In the genomic region with DNA sequence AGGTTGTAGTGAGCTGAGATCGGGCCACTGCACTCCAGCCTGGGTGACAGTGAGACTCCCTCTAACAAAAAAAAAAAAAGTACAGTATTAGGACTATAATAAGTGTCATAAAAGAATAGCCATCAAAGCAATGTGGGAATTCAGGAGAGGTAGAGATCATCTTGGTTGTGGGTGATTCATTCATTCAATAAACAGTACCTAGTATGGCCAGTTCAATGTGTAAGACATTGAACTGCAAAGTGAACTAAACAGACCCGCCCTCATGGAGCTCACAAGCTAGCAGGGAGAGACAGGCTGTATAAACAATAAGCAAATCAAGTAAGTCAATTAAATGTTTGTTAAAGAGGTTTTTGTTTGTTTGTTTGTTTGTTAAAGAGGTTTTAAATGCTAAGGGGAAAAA, we compare ENCODE assay signal across 19 cellular contexts.
"Had no signal": no experiment of that assay in that cellular context is flagged by ENCODE, and none has a peak within 500 bp of the region (broad histone marks: within the 10 kb centered on the region; RNA-seq: fewer than 3 reads in every experiment).

No MANE protein-coding gene starts in this region.

- H3K9me3 Mint-ChIP-seq: dendritic cell treated with granulocyte-macrophage colony-stimulating factor and Interleukin-4, amounts not matched to agents 40 ng/mL and 50 ng/mL, for 4 days; naive B cell; nephron; stimulated activated memory B cell treated with anti-CD40 and anti-IgM and Interleukin-4, amounts not matched to agents 10 μg/mL and 1 μg/mL and 100 μg/mL, for 72 hours; stimulated activated naive CD8-positive, alpha-beta T cell treated with anti-CD3 and anti-CD28 coated beads, Interleukin-15, Interleukin-2, amounts not matched to agents 100 ng/mL and 50 ng/mL, for 24 hours had no signal

- H3K9me3 ChIP-seq: gastrocnemius medialis, heart right ventricle, pancreas, prostate gland, right lobe of liver, tibial nerve had no signal

- H3K4me1 ChIP-seq: gastrocnemius medialis, right lobe of liver had no signal

- H3K27me3 ChIP-seq: gastrocnemius medialis, heart right ventricle, pancreas, right lobe of liver, tibial nerve had no signal

- H3K27ac Mint-ChIP-seq: dendritic cell treated with granulocyte-macrophage colony-stimulating factor and Interleukin-4, amounts not matched to agents 40 ng/mL and 50 ng/mL, for 4 days; naive B cell; nephron; stimulated activated memory B cell treated with anti-CD40 and anti-IgM and Interleukin-4, amounts not matched to agents 10 μg/mL and 1 μg/mL and 100 μg/mL, for 72 hours; stimulated activated naive CD8-positive, alpha-beta T cell treated with anti-CD3 and anti-CD28 coated beads, Interleukin-15, Interleukin-2, amounts not matched to agents 100 ng/mL and 50 ng/mL, for 24 hours had no signal

- H3K36me3 ChIP-seq: gastrocnemius medialis, heart right ventricle, pancreas, prostate gland, right lobe of liver, tibial nerve had no signal

- H3K36me3 Mint-ChIP-seq: naive B cell; stimulated activated memory B cell treated with anti-CD40 and anti-IgM and Interleukin-4, amounts not matched to agents 10 μg/mL and 1 μg/mL and 100 μg/mL, for 72 hours had no signal

- DNase-seq: cerebellar nuclear complex; gastrocnemius medialis; heart right ventricle; kidney; left colon; left ventricle myocardium superior; mesendoderm; naive B cell; occipital lobe; pancreas; right lobe of liver; stimulated activated CD4-positive, alpha-beta T cell treated with anti-CD3 and anti-CD28 coated beads, Interleukin-4, amount 100 ng/mL, for 24 hours had no signal

- ATAC-seq: gastrocnemius medialis; heart right ventricle; left colon; left ventricle myocardium superior; pancreas; right lobe of liver; stimulated activated memory B cell treated with anti-CD40 and anti-IgM and Interleukin-4, amounts not matched to agents 10 μg/mL and 1 μg/mL and 100 μg/mL, for 72 hours had no signal

- H3K4me3 ChIP-seq: gastrocnemius medialis, heart right ventricle, lung, pancreas, prostate gland, right lobe of liver, tibial nerve had no signal

- H3K27ac ChIP-seq: gastrocnemius medialis, heart right ventricle, pancreas, prostate gland, right lobe of liver, tibial nerve had no signal
